9 cellular contexts compared by ENCODE assay signal in the genomic region with DNA sequence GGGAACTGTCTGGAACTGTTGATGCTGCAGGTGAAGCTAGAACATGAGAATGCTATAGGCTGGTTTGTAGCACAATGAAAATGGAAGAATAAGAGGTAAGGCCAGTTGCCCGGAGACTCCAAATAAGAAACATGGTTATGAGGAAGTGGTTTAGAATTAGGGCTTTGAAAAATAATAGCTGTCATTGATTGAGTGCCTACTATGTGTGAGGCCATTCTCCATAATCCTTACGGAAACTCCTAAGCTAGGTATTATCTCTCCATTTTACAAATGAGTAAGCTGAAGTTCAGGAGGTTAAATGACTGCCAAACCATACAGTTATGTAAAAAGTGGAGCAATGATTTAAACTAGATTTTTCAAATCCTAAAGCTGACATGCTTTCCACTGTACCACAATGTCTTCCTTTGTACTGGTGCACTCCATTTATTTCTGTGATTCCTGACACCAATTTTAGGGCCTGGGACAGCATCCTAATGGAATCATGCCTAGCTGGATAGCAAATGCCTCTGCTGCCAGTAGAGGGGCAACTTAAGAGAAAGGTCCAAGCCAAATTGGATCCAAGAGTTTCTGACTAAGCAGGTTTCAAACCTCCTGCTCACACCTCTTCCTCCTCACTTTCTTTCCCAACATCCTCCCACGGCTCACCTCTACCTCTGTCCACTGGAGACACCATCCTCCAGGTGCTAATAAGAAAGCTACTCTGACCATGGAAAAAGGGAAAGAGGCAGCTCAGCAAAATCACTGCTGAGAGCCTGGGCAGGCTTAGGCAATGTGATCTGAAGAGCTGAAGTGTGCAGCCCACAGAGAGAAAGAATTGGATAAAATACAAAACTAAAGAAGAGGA. TPM values are rescaled to one million over a fixed set of nuclear protein-coding genes. Genes with fewer than 3 reads are reported as not detected.
DNase-seq lines count a peak whose midpoint lies in the region; ATAC-seq and TF ChIP-seq lines count a peak whose summit lies in the region.
"Had no signal": no experiment of that assay in that cellular context is flagged by ENCODE, and none has a peak within 500 bp of the region (broad histone marks: within the 10 kb centered on the region; RNA-seq: fewer than 3 reads in every experiment).

No MANE protein-coding gene starts in this region.

- H3K36me3 ChIP-seq in Panc1 (ENCODE audit: control insufficient read depth, insufficient read depth, low read length) (no peaks in the 10 kb centered on the region), ovary (no peaks in the 10 kb centered on the region)

- intact Hi-C loops in Panc1 (cut with micrococcal nuclease; ENCODE audit: unreplicated experiment) = no loop called here
- intact Hi-C loops in ovary (cut with DNase I) = no loop called here

- 86 to 90% (median 90%) methylated on average over 3 of the region's 3 CpGs for WGBS in ovary, 3 donors

- DNase-seq in Panc1 (ENCODE audit: low read depth, low spot score) (no peak), kidney glomerular epithelial cell (lab: John Stamatoyannopoulos, UW) (peak; percentile 86), OCI-M2 (lab: John Stamatoyannopoulos, UW; ENCODE audit: unreplicated experiment) (no peak), ovary (no peak), DMS79 treated with DMSO at 0.1 percent for 48 hours (lab: John Stamatoyannopoulos, UW) (no peak), cerebellar nuclear complex (lab: John Stamatoyannopoulos, UW) (no peak)

- in situ Hi-C loops in Panc1 (cut with HindIII; ENCODE audit: low pct_unique_long_range_greater_than_20kb, low sequenced_read_pairs) = no loop called here

- H3K4me3 ChIP-seq in Panc1 (ENCODE audit: low read depth in 2 of 2, low read length in 2 of 2) = no peak overlapping the region
- H3K4me3 ChIP-seq in ovary = no peak overlapping the region
- H3K4me3 ChIP-seq: coronary artery had no signal

- peak overlapping the region; percentile 25; the same call in 1 of the 2 replicates for H3K27ac ChIP-seq in Panc1 (ENCODE audit: low read length)
- no peak overlapping the region for H3K27ac ChIP-seq in ovary
- H3K27ac ChIP-seq: coronary artery had no signal

- H3K9me3 ChIP-seq in Panc1 (ENCODE audit: control insufficient read depth, insufficient read depth, low read depth, low read length) = no peaks in the 10 kb centered on the region
- H3K9me3 ChIP-seq in ovary = no peaks in the 10 kb centered on the region

- TF ChIP-seq POLR2A in ovary (IDR thresholded peaks at IDR 0.05) = no peak

- TF ChIP-seq CTCF in Panc1 (IDR thresholded peaks at IDR 0.05) (peak; percentile 17), ovary (IDR thresholded peaks at IDR 0.05) (no peak)

- ATAC-seq in GM18511 (IDR thresholded peaks at IDR 0.05; ENCODE audit: unreplicated experiment) (peak; percentile 48), HG02610 (IDR thresholded peaks at IDR 0.05; ENCODE audit: unreplicated experiment) (peak; percentile 48), Panc1 (peak; percentile 79)

- CTCF ChIA-PET in Panc1 (lab: Charles Lee) = interaction anchor here (0.6 kb wide), 1 partner anchor 17 kb away, joined by 5 read pairs; no protein-coding TSS in a partner anchor

- no peak for TF ChIP-seq EP300 in ovary (IDR thresholded peaks at IDR 0.05)

- peaks cover 10% of the 10 kb centered on the region; the same call in 1 of the 2 replicates for H3K4me1 ChIP-seq in Panc1 (ENCODE audit: control insufficient read depth, insufficient read depth, low read length)
- no peaks in the 10 kb centered on the region for H3K4me1 ChIP-seq in ovary (ENCODE audit: insufficient read depth)

- POLR2A ChIA-PET in Panc1 (lab: Charles Lee) = no interaction called here

- H3K27me3 ChIP-seq in Panc1 (ENCODE audit: control insufficient read depth, insufficient read depth, low read length) (no peaks in the 10 kb centered on the region), ovary (no peaks in the 10 kb centered on the region)

- BruUV-seq in Panc1 (replicated peaks; lab: Mats Ljungman, UMichigan) = no TSS peak

RNA-seq across cellular contexts. Expression of gene PICALM, which starts 46.9 kb away (rescaled TPM):
- total RNA-seq in Panc1 (2021; ENCODE audit: unreplicated experiment) (153 TPM), ovary (100 to 1,000 TPM; 176 to 274 (median 206) TPM)
- polyA plus RNA-seq in Panc1 (2012; ENCODE audit: insufficient read length) = 91.7 TPM
- polyA plus RNA-seq in ovary = 100 to 1,000 TPM; 103 to 250 TPM
